9 cellular contexts compared by ENCODE assay signal in the genomic region with DNA sequence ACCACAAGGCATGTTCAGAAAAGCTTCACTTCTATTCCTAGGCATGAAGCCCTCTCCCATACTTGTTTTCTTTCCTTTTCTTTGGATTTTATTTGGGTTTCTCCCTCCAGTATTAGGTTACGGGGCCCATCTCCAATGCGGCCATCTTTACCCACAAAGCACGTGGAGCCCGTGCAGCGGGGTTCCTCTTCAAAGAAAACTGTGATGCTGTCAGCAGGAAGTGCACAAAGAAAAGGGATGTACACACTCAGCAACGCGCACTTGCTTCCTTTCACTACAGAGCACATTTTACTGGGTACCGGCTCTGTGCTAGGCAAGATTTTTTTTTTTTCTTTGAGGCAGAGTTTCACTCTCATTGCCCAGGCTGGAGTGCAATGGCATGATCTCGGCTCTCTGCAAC.
DNase-seq lines count a peak whose midpoint lies in the region; ATAC-seq and TF ChIP-seq lines count a peak whose summit lies in the region.
"Had no signal": no experiment of that assay in that cellular context is flagged by ENCODE, and none has a peak within 500 bp of the region (broad histone marks: within the 10 kb centered on the region; RNA-seq: fewer than 3 reads in every experiment).

No MANE protein-coding gene starts in this region.

- no peak overlapping the region for H3K4me3 ChIP-seq in Jurkat, Clone E6-1 (ENCODE audit: low read length)
- H3K4me3 ChIP-seq in sigmoid colon, result no peak overlapping the region

- no peaks in the 10 kb centered on the region for H3K9me3 Mint-ChIP-seq in effector memory CD8-positive, alpha-beta T cell
- H3K9me3 Mint-ChIP-seq in HFFc6, result peaks cover 39% of the 10 kb centered on the region

- no peaks in the 10 kb centered on the region for H3K9me3 ChIP-seq in sigmoid colon

- peaks cover 2 to 5% of the 10 kb centered on the region in 2 donors for H3K4me1 Mint-ChIP-seq in effector memory CD8-positive, alpha-beta T cell (ENCODE audit: low read depth in 2 of 2)
- H3K4me1 Mint-ChIP-seq in HFFc6 (ENCODE audit: low read depth), result no peaks in the 10 kb centered on the region

- peaks cover 12 to 39% of the 10 kb centered on the region in 2 donors for H3K27me3 Mint-ChIP-seq in effector memory CD8-positive, alpha-beta T cell
- peaks cover 2% of the 10 kb centered on the region; the same call in 1 of the 2 replicates for H3K27me3 Mint-ChIP-seq in HFFc6 (ENCODE audit: insufficient read depth)

- H3K4me3 Mint-ChIP-seq in effector memory CD8-positive, alpha-beta T cell, result peak overlapping the region; percentile 54 to 60
- H3K4me3 Mint-ChIP-seq in HFFc6, result no peak overlapping the region

- no peak overlapping the region for H3K27ac ChIP-seq in sigmoid colon

- peak; percentile 81 for DNase-seq in Jurkat, Clone E6-1 (ENCODE audit: low read depth, low spot score)
- peak; percentile 6 to 22 for DNase-seq in activated CD4-positive, alpha-beta T cell treated with anti-CD3 and anti-CD28 coated beads, Interleukin-2, amount 50 U/mL, for 24 hours (ENCODE audit: low read depth in 1 of 2, low spot score in 1 of 2)
- DNase-seq in effector memory CD8-positive, alpha-beta T cell, result peak in 2 of 3 experiments; percentile 17 to 21
- peak; percentile 26 to 67 for DNase-seq in stimulated activated CD4-positive, alpha-beta T cell treated with anti-CD3 and anti-CD28 coated beads, Interleukin-4, amount 100 ng/mL, for 4 hours
- DNase-seq in sigmoid colon (no peak), NCI-H524 treated with DMSO at 0.1 percent for 48 hours (lab: John Stamatoyannopoulos, UW) (no peak), HFFc6 (no peak)
- DNase-seq: SHP77 treated with DMSO at 0.1 percent for 48 hours had no signal

- WGBS in sigmoid colon, 2 donors, result 35 to 74% methylated on average over 9 of the region's 9 CpGs

- intact Hi-C loops in sigmoid colon (cut with DNase I), result no loop called here

- no peaks in the 10 kb centered on the region for H3K36me3 ChIP-seq in sigmoid colon

- H3K27ac Mint-ChIP-seq in effector memory CD8-positive, alpha-beta T cell, result peak overlapping the region in 1 of 2 donors; percentile 49
- H3K27ac Mint-ChIP-seq in HFFc6, result no peak overlapping the region

- no peak for TF ChIP-seq POLR2A in sigmoid colon (IDR thresholded peaks at IDR 0.05)

- no peaks in the 10 kb centered on the region for H3K36me3 Mint-ChIP-seq in effector memory CD8-positive, alpha-beta T cell (ENCODE audit: insufficient read depth)
- peaks cover 9% of the 10 kb centered on the region; the same call in 1 of the 2 replicates for H3K36me3 Mint-ChIP-seq in HFFc6 (ENCODE audit: low read depth)

- ATAC-seq in effector memory CD8-positive, alpha-beta T cell (replicated peaks), result peak; percentile 82
- no peak for ATAC-seq in GM21528 (IDR thresholded peaks at IDR 0.05; ENCODE audit: low FRiP score, unreplicated experiment)

- TF ChIP-seq CTCF in sigmoid colon (IDR thresholded peaks at IDR 0.05) (no peak), HFFc6 (IDR thresholded peaks at IDR 0.05) (no peak)

- TF ChIP-seq EP300 in sigmoid colon (IDR thresholded peaks at IDR 0.05), result no peak

- H3K27me3 ChIP-seq in sigmoid colon, result no peaks in the 10 kb centered on the region

- no peaks in the 10 kb centered on the region for H3K4me1 ChIP-seq in sigmoid colon

Comparison
In these comparisons a context has a peak if more than half of its experiments do, and no peak if none do; other contexts are left out.
1. DNase-seq: peak in Jurkat, Clone E6-1 (single experiment), activated CD4-positive, alpha-beta T cell treated with anti-CD3 and anti-CD28 coated beads, Interleukin-2, amount 50 U/mL, for 24 hours (2 of 2), effector memory CD8-positive, alpha-beta T cell (2 of 3) and stimulated activated CD4-positive, alpha-beta T cell treated with anti-CD3 and anti-CD28 coated beads, Interleukin-4, amount 100 ng/mL, for 4 hours (2 of 2); none in sigmoid colon (single experiment), NCI-H524 treated with DMSO at 0.1 percent for 48 hours (single experiment) and HFFc6 (single experiment).